In genomic region chr12:15220961-15221885, GRCh38 we compare ENCODE assay signal across 1 cellular context.
TF ChIP-seq lines count a peak whose summit lies in the region.

A gene with protein sequence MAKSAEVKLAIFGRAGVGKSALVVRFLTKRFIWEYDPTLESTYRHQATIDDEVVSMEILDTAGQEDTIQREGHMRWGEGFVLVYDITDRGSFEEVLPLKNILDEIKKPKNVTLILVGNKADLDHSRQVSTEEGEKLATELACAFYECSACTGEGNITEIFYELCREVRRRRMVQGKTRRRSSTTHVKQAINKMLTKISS (minus strand): TSS chr12:15221417. CDS start chr12:15217489, 3,928 bp downstream.

TF ChIP-seq in HepG2, 621 proteins besides CTCF, POLR2A, EP300 and RAD21 (continued from another document and continues in another):
- TF ChIP-seq PITX1 (CRISPR knock-in tag; IDR thresholded peaks at IDR 0.05) (no peak; the same call in 1 of the 2 replicates), ZNF598 (CRISPR knock-in tag; IDR thresholded peaks at IDR 0.05; ENCODE audit: borderline replicate concordance) (peak; percentile 65; the same call in 1 of the 2 replicates), MXD4 (CRISPR knock-in tag; IDR thresholded peaks at IDR 0.05) (no peak), ZFYVE20 (CRISPR knock-in tag; IDR thresholded peaks at IDR 0.05; ENCODE audit: borderline replicate concordance, low read depth) (no peak), NFIB (CRISPR knock-in tag; IDR thresholded peaks at IDR 0.05; ENCODE audit: borderline replicate concordance) (no peak), ZNF331 (CRISPR knock-in tag; IDR thresholded peaks at IDR 0.05) (peak; percentile 71; the same call in 1 of the 2 replicates), RBM39 (IDR thresholded peaks at IDR 0.05; ENCODE audit: low read depth, low read length, poor library complexity, severe bottlenecking) (peak; percentile 56), MBD4 (IDR thresholded peaks at IDR 0.05; ENCODE audit: borderline replicate concordance, low read length) (no peak), ZNF672 (CRISPR knock-in tag; IDR thresholded peaks at IDR 0.05) (no peak), ZNF629 (CRISPR knock-in tag; conservative IDR thresholded peaks at IDR 0.05) (no peak), ARNT2 (CRISPR knock-in tag; IDR thresholded peaks at IDR 0.05; ENCODE audit: low read depth) (no peak), MAFF (IDR thresholded peaks at IDR 0.05; ENCODE audit: low read depth, low read length) (no peak), LRRFIP1 (CRISPR knock-in tag; conservative IDR thresholded peaks at IDR 0.05) (no peak), HNRNPH1 (optimal IDR thresholded peaks at IDR 0.05; ENCODE audit: low read depth, low read length) (no peak), FOSL1 (CRISPR knock-in tag; IDR thresholded peaks at IDR 0.05; ENCODE audit: borderline replicate concordance) (no peak), ZNF460 (CRISPR knock-in tag; IDR thresholded peaks at IDR 0.05; ENCODE audit: borderline replicate concordance) (no peak), CBX2 (IDR thresholded peaks at IDR 0.05; ENCODE audit: low read depth, low read length) (no peak), CBX2 (CRISPR knock-in tag; IDR thresholded peaks at IDR 0.05; ENCODE audit: low read depth) (no peak), TBP (CRISPR knock-in tag; IDR thresholded peaks at IDR 0.05) (no peak), GLMP (CRISPR knock-in tag; IDR thresholded peaks at IDR 0.05; ENCODE audit: borderline replicate concordance) (no peak), CBFB (CRISPR knock-in tag; IDR thresholded peaks at IDR 0.05) (0 out of 2 replicates have a peak, but pooled peaks have one; percentile 29), ZFY (CRISPR knock-in tag; IDR thresholded peaks at IDR 0.05) (0 out of 2 replicates have a peak, but pooled peaks have one; percentile 19), GZF1 (CRISPR knock-in tag; IDR thresholded peaks at IDR 0.05) (no peak), MYPOP (CRISPR knock-in tag; IDR thresholded peaks at IDR 0.05) (peak; percentile 67; the same call in 1 of the 2 replicates), ZNF646 (CRISPR knock-in tag; IDR thresholded peaks at IDR 0.05) (no peak), PAWR (CRISPR knock-in tag; IDR thresholded peaks at IDR 0.05; ENCODE audit: borderline replicate concordance) (no peak), ZC3H13 (CRISPR knock-in tag; IDR thresholded peaks at IDR 0.05) (no peak), ZNF777 (CRISPR knock-in tag; IDR thresholded peaks at IDR 0.05) (no peak), MEIS2 (CRISPR knock-in tag; IDR thresholded peaks at IDR 0.05) (0 out of 2 replicates have a peak, but pooled peaks have one; percentile 44), NFE2 (CRISPR knock-in tag; IDR thresholded peaks at IDR 0.05) (no peak), RFX5 (IDR thresholded peaks at IDR 0.05; ENCODE audit: low read depth, low read length) (no peak)
- TF ChIP-seq, protein P1, sequence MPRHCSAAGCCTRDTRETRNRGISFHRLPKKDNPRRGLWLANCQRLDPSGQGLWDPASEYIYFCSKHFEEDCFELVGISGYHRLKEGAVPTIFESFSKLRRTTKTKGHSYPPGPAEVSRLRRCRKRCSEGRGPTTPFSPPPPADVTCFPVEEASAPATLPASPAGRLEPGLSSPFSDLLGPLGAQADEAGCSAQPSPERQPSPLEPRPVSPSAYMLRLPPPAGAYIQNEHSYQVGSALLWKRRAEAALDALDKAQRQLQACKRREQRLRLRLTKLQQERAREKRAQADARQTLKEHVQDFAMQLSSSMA (CRISPR knock-in tag; IDR thresholded peaks at IDR 0.05) = no peak
- TF ChIP-seq, protein P2, sequence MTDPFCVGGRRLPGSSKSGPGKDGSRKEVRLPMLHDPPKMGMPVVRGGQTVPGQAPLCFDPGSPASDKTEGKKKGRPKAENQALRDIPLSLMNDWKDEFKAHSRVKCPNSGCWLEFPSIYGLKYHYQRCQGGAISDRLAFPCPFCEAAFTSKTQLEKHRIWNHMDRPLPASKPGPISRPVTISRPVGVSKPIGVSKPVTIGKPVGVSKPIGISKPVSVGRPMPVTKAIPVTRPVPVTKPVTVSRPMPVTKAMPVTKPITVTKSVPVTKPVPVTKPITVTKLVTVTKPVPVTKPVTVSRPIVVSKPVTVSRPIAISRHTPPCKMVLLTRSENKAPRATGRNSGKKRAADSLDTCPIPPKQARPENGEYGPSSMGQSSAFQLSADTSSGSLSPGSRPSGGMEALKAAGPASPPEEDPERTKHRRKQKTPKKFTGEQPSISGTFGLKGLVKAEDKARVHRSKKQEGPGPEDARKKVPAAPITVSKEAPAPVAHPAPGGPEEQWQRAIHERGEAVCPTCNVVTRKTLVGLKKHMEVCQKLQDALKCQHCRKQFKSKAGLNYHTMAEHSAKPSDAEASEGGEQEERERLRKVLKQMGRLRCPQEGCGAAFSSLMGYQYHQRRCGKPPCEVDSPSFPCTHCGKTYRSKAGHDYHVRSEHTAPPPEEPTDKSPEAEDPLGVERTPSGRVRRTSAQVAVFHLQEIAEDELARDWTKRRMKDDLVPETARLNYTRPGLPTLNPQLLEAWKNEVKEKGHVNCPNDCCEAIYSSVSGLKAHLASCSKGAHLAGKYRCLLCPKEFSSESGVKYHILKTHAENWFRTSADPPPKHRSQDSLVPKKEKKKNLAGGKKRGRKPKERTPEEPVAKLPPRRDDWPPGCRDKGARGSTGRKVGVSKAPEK (CRISPR knock-in tag; IDR thresholded peaks at IDR 0.05; ENCODE audit: borderline replicate concordance) = 0 out of 2 replicates have a peak, but pooled peaks have one; percentile 25
- TF ChIP-seq, protein P3, sequence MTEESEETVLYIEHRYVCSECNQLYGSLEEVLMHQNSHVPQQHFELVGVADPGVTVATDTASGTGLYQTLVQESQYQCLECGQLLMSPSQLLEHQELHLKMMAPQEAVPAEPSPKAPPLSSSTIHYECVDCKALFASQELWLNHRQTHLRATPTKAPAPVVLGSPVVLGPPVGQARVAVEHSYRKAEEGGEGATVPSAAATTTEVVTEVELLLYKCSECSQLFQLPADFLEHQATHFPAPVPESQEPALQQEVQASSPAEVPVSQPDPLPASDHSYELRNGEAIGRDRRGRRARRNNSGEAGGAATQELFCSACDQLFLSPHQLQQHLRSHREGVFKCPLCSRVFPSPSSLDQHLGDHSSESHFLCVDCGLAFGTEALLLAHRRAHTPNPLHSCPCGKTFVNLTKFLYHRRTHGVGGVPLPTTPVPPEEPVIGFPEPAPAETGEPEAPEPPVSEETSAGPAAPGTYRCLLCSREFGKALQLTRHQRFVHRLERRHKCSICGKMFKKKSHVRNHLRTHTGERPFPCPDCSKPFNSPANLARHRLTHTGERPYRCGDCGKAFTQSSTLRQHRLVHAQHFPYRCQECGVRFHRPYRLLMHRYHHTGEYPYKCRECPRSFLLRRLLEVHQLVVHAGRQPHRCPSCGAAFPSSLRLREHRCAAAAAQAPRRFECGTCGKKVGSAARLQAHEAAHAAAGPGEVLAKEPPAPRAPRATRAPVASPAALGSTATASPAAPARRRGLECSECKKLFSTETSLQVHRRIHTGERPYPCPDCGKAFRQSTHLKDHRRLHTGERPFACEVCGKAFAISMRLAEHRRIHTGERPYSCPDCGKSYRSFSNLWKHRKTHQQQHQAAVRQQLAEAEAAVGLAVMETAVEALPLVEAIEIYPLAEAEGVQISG (CRISPR knock-in tag; IDR thresholded peaks at IDR 0.05) = peak; percentile 67
- TF ChIP-seq, protein P4, sequence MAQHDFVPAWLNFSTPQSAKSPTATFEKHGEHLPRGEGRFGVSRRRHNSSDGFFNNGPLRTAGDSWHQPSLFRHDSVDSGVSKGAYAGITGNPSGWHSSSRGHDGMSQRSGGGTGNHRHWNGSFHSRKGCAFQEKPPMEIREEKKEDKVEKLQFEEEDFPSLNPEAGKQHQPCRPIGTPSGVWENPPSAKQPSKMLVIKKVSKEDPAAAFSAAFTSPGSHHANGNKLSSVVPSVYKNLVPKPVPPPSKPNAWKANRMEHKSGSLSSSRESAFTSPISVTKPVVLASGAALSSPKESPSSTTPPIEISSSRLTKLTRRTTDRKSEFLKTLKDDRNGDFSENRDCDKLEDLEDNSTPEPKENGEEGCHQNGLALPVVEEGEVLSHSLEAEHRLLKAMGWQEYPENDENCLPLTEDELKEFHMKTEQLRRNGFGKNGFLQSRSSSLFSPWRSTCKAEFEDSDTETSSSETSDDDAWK (CRISPR knock-in tag; IDR thresholded peaks at IDR 0.05) = no peak
